Comparison of ENCODE assay signal across 15 cellular contexts in genomic region chr6:125872259-125872921, GRCh38.
DNase-seq lines count a peak whose midpoint lies in the region; ATAC-seq and TF ChIP-seq lines count a peak whose summit lies in the region.
"Had no signal": no experiment of that assay in that cellular context is flagged by ENCODE, and none has a peak within 500 bp of the region (broad histone marks: within the 10 kb centered on the region; RNA-seq: fewer than 3 reads in every experiment).

No MANE protein-coding gene starts in this region.

- no peaks in the 10 kb centered on the region for H3K27me3 ChIP-seq in BJ (ENCODE audit: control insufficient read depth, insufficient read depth, low read length)
- H3K27me3 ChIP-seq: gastroesophageal sphincter had no signal

- intact Hi-C loops in left colon (cut with DNase I, micrococcal nuclease): no loop called here

- peaks cover 3% of the 10 kb centered on the region; the same call in 1 of the 2 replicates for H3K36me3 ChIP-seq in BJ (ENCODE audit: control insufficient read depth, insufficient read depth, low read length)

- H3K4me3 ChIP-seq in BJ (ENCODE audit: low read depth, low read length) (no peak overlapping the region), astrocyte of the cerebellum (ENCODE audit: low read depth, low read length) (no peak overlapping the region)
- H3K4me3 ChIP-seq: gastroesophageal sphincter, left ventricle myocardium inferior had no signal

- in situ Hi-C loops in astrocyte of the cerebellum (cut with HindIII; ENCODE audit: low sequenced_read_pairs): no loop called here

- CTCF ChIA-PET in BJ (lab: Yijun Ruan, JAX): interaction anchor here (0.8 kb wide), 1 partner anchor 82 kb away, joined by 3 read pairs; the partner anchor contains the start of gene NCOA7

- peak; percentile 49 for DNase-seq in BJ (ENCODE audit: low read depth)
- peak; percentile 22 for DNase-seq in NCI-H1048 (lab: John Stamatoyannopoulos, UW)
- peak; percentile 38 for DNase-seq in astrocyte of the cerebellum (ENCODE audit: low read depth)
- no peak for DNase-seq in left colon
- DNase-seq in AG08395 (ENCODE audit: low spot score): no peak
- DNase-seq: activated CD8-positive, alpha-beta memory T cell treated with anti-CD3 and anti-CD28 coated beads for 24 hours; activated naive CD4-positive, alpha-beta T cell treated with anti-CD3 and anti-CD28 coated beads for 36 hours; AML-193; left ventricle myocardium inferior; NCI-H1436; stimulated activated CD4-positive, alpha-beta T cell treated with anti-CD3 and anti-CD28 coated beads, Interleukin-12 subunit alpha, Interleukin-12 subunit beta, amount 100 ng/mL, for 4 hours had no signal

- ATAC-seq in left colon (peak; percentile 87), HG03097 (IDR thresholded peaks at IDR 0.05; ENCODE audit: low FRiP score, unreplicated experiment) (no peak), GM21423 (IDR thresholded peaks at IDR 0.05; ENCODE audit: unreplicated experiment) (no peak)
- no peak for ATAC-seq in activated CD4-positive, CD25-positive, alpha-beta regulatory T cell treated with anti-CD3 and anti-CD28 coated beads, Interleukin-2, amount 50 U/mL, for 24 hours
- ATAC-seq: gastroesophageal sphincter had no signal

- TF ChIP-seq CTCF in BJ (IDR thresholded peaks at IDR 0.05; ENCODE audit: insufficient read depth, low read depth, low read length): no peak
- no peak for TF ChIP-seq CTCF in astrocyte of the cerebellum (IDR thresholded peaks at IDR 0.05; ENCODE audit: low read depth, low read length, missing control alignments)

- POLR2A ChIA-PET in BJ (lab: Charles Lee): interaction anchor here (0.5 to 0.6 kb wide), 2 partner anchors 38 to 571 kb away, joined by 3 to 5 read pairs; partner anchors contain the start of gene HDDC2

Comparison
In these comparisons a context has a peak if more than half of its experiments do, and no peak if none do; other contexts are left out.
1. DNase-seq: peak in BJ (single experiment), NCI-H1048 (single experiment) and astrocyte of the cerebellum (single experiment); none in left colon (0 of 2) and AG08395 (single experiment).